In genomic region chr1:156689035-156689959, GRCh38 we compare ENCODE assay signal across 1 cellular context.
A peak's percentile ranks its signal among the peaks of the same experiment; 100 is the strongest.
TF ChIP-seq lines count a peak whose summit lies in the region.

No MANE protein-coding gene starts in this region.

TF ChIP-seq in HepG2, 621 proteins besides CTCF, POLR2A, EP300 and RAD21 (continued from another document and continues in another):
- TF ChIP-seq, protein P1, sequence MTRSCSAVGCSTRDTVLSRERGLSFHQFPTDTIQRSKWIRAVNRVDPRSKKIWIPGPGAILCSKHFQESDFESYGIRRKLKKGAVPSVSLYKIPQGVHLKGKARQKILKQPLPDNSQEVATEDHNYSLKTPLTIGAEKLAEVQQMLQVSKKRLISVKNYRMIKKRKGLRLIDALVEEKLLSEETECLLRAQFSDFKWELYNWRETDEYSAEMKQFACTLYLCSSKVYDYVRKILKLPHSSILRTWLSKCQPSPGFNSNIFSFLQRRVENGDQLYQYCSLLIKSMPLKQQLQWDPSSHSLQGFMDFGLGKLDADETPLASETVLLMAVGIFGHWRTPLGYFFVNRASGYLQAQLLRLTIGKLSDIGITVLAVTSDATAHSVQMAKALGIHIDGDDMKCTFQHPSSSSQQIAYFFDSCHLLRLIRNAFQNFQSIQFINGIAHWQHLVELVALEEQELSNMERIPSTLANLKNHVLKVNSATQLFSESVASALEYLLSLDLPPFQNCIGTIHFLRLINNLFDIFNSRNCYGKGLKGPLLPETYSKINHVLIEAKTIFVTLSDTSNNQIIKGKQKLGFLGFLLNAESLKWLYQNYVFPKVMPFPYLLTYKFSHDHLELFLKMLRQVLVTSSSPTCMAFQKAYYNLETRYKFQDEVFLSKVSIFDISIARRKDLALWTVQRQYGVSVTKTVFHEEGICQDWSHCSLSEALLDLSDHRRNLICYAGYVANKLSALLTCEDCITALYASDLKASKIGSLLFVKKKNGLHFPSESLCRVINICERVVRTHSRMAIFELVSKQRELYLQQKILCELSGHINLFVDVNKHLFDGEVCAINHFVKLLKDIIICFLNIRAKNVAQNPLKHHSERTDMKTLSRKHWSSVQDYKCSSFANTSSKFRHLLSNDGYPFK (CRISPR knock-in tag; IDR thresholded peaks at IDR 0.05; ENCODE audit: borderline replicate concordance): peak; percentile 25; the same call in 1 of the 2 replicates
- TF ChIP-seq ELK4 (CRISPR knock-in tag; IDR thresholded peaks at IDR 0.05; ENCODE audit: borderline replicate concordance) (no peak), ZMAT3 (CRISPR knock-in tag; conservative IDR thresholded peaks at IDR 0.05) (0 out of 2 replicates have a peak, but pooled peaks have one; percentile 28), TBX2 (CRISPR knock-in tag; IDR thresholded peaks at IDR 0.05; ENCODE audit: borderline replicate concordance) (no peak; the same call in 1 of the 2 replicates), CENPBD1 (CRISPR knock-in tag; IDR thresholded peaks at IDR 0.05; ENCODE audit: borderline replicate concordance, low read depth) (no peak), TEAD2 (CRISPR knock-in tag; IDR thresholded peaks at IDR 0.05) (no peak), MTF2 (CRISPR knock-in tag; IDR thresholded peaks at IDR 0.05; ENCODE audit: borderline replicate concordance) (no peak), IKZF1 (IDR thresholded peaks at IDR 0.05) (no peak), AKNA (CRISPR knock-in tag; IDR thresholded peaks at IDR 0.05; ENCODE audit: borderline replicate concordance) (no peak), KDM4B (CRISPR knock-in tag; IDR thresholded peaks at IDR 0.05) (no peak), DDIT3 (CRISPR knock-in tag; IDR thresholded peaks at IDR 0.05) (no peak), ZNF136 (CRISPR knock-in tag; IDR thresholded peaks at IDR 0.05; ENCODE audit: low read depth) (no peak), ZNF773 (CRISPR knock-in tag; IDR thresholded peaks at IDR 0.05; ENCODE audit: borderline replicate concordance) (no peak), MED13 (CRISPR knock-in tag; IDR thresholded peaks at IDR 0.05) (no peak), ZSCAN22 (CRISPR knock-in tag; IDR thresholded peaks at IDR 0.05) (no peak), ZNF318 (CRISPR knock-in tag; IDR thresholded peaks at IDR 0.05) (no peak), ZNF660 (CRISPR knock-in tag; IDR thresholded peaks at IDR 0.05; ENCODE audit: borderline replicate concordance, low read depth) (no peak), MAX (IDR thresholded peaks at IDR 0.05) (no peak), NR2F2 (IDR thresholded peaks at IDR 0.05; ENCODE audit: borderline replicate concordance, low read depth) (no peak), HNRNPL (IDR thresholded peaks at IDR 0.05; ENCODE audit: low read depth, low read length) (peak; percentile 73; the same call in 1 of the 2 replicates)
- TF ChIP-seq, protein P2, sequence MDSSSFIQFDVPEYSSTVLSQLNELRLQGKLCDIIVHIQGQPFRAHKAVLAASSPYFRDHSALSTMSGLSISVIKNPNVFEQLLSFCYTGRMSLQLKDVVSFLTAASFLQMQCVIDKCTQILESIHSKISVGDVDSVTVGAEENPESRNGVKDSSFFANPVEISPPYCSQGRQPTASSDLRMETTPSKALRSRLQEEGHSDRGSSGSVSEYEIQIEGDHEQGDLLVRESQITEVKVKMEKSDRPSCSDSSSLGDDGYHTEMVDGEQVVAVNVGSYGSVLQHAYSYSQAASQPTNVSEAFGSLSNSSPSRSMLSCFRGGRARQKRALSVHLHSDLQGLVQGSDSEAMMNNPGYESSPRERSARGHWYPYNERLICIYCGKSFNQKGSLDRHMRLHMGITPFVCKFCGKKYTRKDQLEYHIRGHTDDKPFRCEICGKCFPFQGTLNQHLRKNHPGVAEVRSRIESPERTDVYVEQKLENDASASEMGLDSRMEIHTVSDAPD (CRISPR knock-in tag; IDR thresholded peaks at IDR 0.05): no peak
- TF ChIP-seq, protein P3, sequence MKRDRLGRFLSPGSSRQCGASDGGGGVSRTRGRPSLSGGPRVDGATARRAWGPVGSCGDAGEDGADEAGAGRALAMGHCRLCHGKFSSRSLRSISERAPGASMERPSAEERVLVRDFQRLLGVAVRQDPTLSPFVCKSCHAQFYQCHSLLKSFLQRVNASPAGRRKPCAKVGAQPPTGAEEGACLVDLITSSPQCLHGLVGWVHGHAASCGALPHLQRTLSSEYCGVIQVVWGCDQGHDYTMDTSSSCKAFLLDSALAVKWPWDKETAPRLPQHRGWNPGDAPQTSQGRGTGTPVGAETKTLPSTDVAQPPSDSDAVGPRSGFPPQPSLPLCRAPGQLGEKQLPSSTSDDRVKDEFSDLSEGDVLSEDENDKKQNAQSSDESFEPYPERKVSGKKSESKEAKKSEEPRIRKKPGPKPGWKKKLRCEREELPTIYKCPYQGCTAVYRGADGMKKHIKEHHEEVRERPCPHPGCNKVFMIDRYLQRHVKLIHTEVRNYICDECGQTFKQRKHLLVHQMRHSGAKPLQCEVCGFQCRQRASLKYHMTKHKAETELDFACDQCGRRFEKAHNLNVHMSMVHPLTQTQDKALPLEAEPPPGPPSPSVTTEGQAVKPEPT (CRISPR knock-in tag; IDR thresholded peaks at IDR 0.05; ENCODE audit: low read depth): no peak
- TF ChIP-seq, protein P4, sequence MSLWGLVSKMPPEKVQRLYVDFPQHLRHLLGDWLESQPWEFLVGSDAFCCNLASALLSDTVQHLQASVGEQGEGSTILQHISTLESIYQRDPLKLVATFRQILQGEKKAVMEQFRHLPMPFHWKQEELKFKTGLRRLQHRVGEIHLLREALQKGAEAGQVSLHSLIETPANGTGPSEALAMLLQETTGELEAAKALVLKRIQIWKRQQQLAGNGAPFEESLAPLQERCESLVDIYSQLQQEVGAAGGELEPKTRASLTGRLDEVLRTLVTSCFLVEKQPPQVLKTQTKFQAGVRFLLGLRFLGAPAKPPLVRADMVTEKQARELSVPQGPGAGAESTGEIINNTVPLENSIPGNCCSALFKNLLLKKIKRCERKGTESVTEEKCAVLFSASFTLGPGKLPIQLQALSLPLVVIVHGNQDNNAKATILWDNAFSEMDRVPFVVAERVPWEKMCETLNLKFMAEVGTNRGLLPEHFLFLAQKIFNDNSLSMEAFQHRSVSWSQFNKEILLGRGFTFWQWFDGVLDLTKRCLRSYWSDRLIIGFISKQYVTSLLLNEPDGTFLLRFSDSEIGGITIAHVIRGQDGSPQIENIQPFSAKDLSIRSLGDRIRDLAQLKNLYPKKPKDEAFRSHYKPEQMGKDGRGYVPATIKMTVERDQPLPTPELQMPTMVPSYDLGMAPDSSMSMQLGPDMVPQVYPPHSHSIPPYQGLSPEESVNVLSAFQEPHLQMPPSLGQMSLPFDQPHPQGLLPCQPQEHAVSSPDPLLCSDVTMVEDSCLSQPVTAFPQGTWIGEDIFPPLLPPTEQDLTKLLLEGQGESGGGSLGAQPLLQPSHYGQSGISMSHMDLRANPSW (CRISPR knock-in tag; IDR thresholded peaks at IDR 0.05; ENCODE audit: borderline replicate concordance): no peak
- TF ChIP-seq, protein P5, sequence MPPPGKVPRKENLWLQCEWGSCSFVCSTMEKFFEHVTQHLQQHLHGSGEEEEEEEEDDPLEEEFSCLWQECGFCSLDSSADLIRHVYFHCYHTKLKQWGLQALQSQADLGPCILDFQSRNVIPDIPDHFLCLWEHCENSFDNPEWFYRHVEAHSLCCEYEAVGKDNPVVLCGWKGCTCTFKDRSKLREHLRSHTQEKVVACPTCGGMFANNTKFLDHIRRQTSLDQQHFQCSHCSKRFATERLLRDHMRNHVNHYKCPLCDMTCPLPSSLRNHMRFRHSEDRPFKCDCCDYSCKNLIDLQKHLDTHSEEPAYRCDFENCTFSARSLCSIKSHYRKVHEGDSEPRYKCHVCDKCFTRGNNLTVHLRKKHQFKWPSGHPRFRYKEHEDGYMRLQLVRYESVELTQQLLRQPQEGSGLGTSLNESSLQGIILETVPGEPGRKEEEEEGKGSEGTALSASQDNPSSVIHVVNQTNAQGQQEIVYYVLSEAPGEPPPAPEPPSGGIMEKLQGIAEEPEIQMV (CRISPR knock-in tag; IDR thresholded peaks at IDR 0.05; ENCODE audit: low read depth): 0 out of 2 replicates have a peak, but pooled peaks have one; percentile 37
